Comparison of ENCODE assay signal across 10 cellular contexts in the genomic region with DNA sequence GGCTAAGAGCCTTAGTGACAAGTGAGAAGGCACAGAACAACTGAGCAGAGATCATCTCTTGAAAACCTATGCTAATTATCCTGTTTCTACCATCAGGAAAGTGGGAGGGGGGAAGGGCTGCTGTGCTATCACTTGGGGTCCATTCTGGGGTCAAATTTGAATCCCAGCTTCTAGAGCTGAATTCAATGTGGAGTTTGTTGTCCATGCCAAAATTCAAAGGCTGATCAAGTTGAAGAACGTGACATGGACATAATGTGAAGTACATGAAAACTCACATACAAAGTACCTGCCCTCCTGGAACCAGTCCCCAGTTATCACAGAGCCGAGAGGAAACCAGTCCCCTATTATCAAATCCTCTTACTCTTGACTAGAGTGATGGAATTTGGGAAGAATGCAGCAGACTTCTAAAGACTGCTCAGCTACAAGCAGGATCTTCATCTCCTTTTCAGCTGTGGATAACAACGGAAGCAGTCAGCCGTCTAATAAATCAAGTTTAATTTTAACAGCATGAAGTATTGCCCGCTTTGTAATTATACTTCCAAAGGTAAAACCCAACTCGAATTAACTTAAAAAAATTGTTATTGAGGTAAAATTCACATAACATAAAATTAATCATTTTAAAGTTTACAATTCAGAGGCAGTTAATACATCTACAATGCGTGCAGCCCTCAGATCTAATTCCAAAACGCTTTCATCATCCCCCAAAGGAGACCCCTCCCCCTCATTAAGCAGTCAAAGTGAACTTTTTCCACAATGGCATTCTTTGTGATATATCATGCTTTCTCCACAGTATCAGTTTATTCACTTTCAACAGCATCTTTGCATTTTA.
DNase-seq lines count a peak whose midpoint lies in the region; ATAC-seq and TF ChIP-seq lines count a peak whose summit lies in the region.
"Had no signal": no experiment of that assay in that cellular context is flagged by ENCODE, and none has a peak within 500 bp of the region (broad histone marks: within the 10 kb centered on the region; RNA-seq: fewer than 3 reads in every experiment).

No MANE protein-coding gene starts in this region.

- CTCF ChIA-PET in A673 (lab: Charles Lee), result interaction anchor here (1.0 kb wide), 2 partner anchors 12 to 13 kb away, joined by 6 read pairs; no protein-coding TSS in a partner anchor

- H3K27ac ChIP-seq in A673 (ENCODE audit: low read depth, low read length, poor library complexity, severe bottlenecking), result peak overlapping the region; percentile 80
- H3K27ac ChIP-seq in colonic mucosa, result peak overlapping the region; percentile 34

- H3K27me3 ChIP-seq in A673 (replicated peaks; ENCODE audit: insufficient read depth, low read depth, low read length, poor library complexity), result no peaks in the 10 kb centered on the region
- H3K27me3 ChIP-seq in colonic mucosa, result no peaks in the 10 kb centered on the region

- peak overlapping the region in 1 of 2 donors; percentile 31 for H3K9ac ChIP-seq in colonic mucosa (ENCODE audit: low read depth in 2 of 2, low read length in 2 of 2)

- no TSS peak for BruUV-seq in A673 (replicated peaks; lab: Mats Ljungman, UMichigan)

- H3K36me3 Mint-ChIP-seq in naive B cell, result peaks cover 9% of the 10 kb centered on the region in 2 donors

- peaks cover 0 to 2% (median 0%) of the 10 kb centered on the region in 7 donors for H3K9me3 Mint-ChIP-seq in naive B cell

- H3K4me1 Mint-ChIP-seq in naive B cell, result peaks cover 63 to 79% (median 68%) of the 10 kb centered on the region in 3 donors

- peak overlapping the region; percentile 58 to 99 (median 92) for H3K27ac Mint-ChIP-seq in naive B cell

- H3K4me3 ChIP-seq in A673 (ENCODE audit: low read depth, low read length, poor library complexity, severe bottlenecking) (peak overlapping the region; percentile 18), colonic mucosa (no peak overlapping the region)

- H3K4me3 Mint-ChIP-seq in naive B cell, result peak overlapping the region; percentile 77 to 94 (median 89)

- no peak for TF ChIP-seq CTCF in A673 (conservative IDR thresholded peaks at IDR 0.05; ENCODE audit: low read depth, low read length)
- no peak for TF ChIP-seq CTCF in colonic mucosa (IDR thresholded peaks at IDR 0.05)
- TF ChIP-seq CTCF in GM10266 (IDR thresholded peaks at IDR 0.05; ENCODE audit: control insufficient read depth, insufficient read depth, low read depth, missing control alignments), result no peak

- DNase-seq in A673 (ENCODE audit: low spot score) (peak; percentile 82), M059J (ENCODE audit: low read depth) (peak; percentile 78), colonic mucosa (no peak), naive B cell (no peak), SKM-1 (lab: John Stamatoyannopoulos, UW; ENCODE audit: unreplicated experiment) (no peak), GM10266 (ENCODE audit: extremely low spot score) (no peak)
- no peak for DNase-seq in activated CD4-positive, CD25-positive, alpha-beta regulatory T cell (lab: John Stamatoyannopoulos, UW)
- DNase-seq: activated gamma-delta T cell treated with Interleukin-2 at 50 U/mL for 16 hours, DMS153 had no signal

- H3K9me3 ChIP-seq in A673 (ENCODE audit: low read depth, low read length, poor library complexity, severe bottlenecking) (no peaks in the 10 kb centered on the region), colonic mucosa (no peaks in the 10 kb centered on the region)

- POLR2A ChIA-PET in A673 (lab: Charles Lee; ENCODE audit: low non-redundant PET), result interaction anchor here (0.5 to 0.9 kb wide), 2 partner anchors 18 to 24 kb away, joined by 3 to 4 read pairs; no protein-coding TSS in a partner anchor

- ATAC-seq in naive B cell (ENCODE audit: low read depth in 2 of 2) (no peak), HG03196 (IDR thresholded peaks at IDR 0.05; ENCODE audit: unreplicated experiment) (no peak)

- H3K4me1 ChIP-seq in A673 (ENCODE audit: insufficient read depth, low read length, poor library complexity, severe bottlenecking) (peaks cover 53% of the 10 kb centered on the region), colonic mucosa (peaks cover 9% of the 10 kb centered on the region)

- no peaks in the 10 kb centered on the region for H3K36me3 ChIP-seq in A673 (ENCODE audit: insufficient read depth, low read length, poor library complexity, severe bottlenecking)
- H3K36me3 ChIP-seq in colonic mucosa, result no peaks in the 10 kb centered on the region

- intact Hi-C loops in A673 (cut with micrococcal nuclease; ENCODE audit: unreplicated experiment) (no loop called here), colonic mucosa (cut with DNase I) (no loop called here)

- no peaks in the 10 kb centered on the region for H3K27me3 Mint-ChIP-seq in naive B cell

Comparison
In these comparisons a context has a peak if more than half of its experiments do, and no peak if none do; other contexts are left out.
1. DNase-seq: peak in A673 (single experiment) and M059J (single experiment); none in colonic mucosa (single experiment), naive B cell (single experiment), activated CD4-positive, CD25-positive, alpha-beta regulatory T cell (0 of 4), SKM-1 (single experiment) and GM10266 (single experiment).